9 cellular contexts compared by ENCODE assay signal in genomic region chrX:49884290-49884862, GRCh38. TPM values are rescaled to one million over a fixed set of nuclear protein-coding genes. Genes with fewer than 3 reads are reported as not detected.
A peak's percentile ranks its signal among the peaks of the same experiment; 100 is the strongest.
DNase-seq lines count a peak whose midpoint lies in the region; ATAC-seq and TF ChIP-seq lines count a peak whose summit lies in the region.
"Had no signal": no experiment of that assay in that cellular context is flagged by ENCODE, and none has a peak within 500 bp of the region (broad histone marks: within the 10 kb centered on the region; RNA-seq: fewer than 3 reads in every experiment).

No MANE protein-coding gene starts in this region.

- no peaks in the 10 kb centered on the region for H3K36me3 Mint-ChIP-seq in activated T-cell treated with anti-CD3 and anti-CD28 coated beads, Interleukin-2, amount 50 U/mL, for 24 hours (ENCODE audit: low read depth)

- H3K4me1 ChIP-seq in OCI-LY7 (ENCODE audit: insufficient read depth, low read length, poor library complexity, severe bottlenecking), result peaks cover 3% of the 10 kb centered on the region
- H3K4me1 ChIP-seq in ovary (ENCODE audit: insufficient read depth), result peaks cover 2% of the 10 kb centered on the region
- peaks cover 0 to 2% of the 10 kb centered on the region in 2 donors for H3K4me1 ChIP-seq in aorta (ENCODE audit: control insufficient read depth in 1 of 2, insufficient read depth in 2 of 2, low read length in 2 of 2)

- no peak overlapping the region for H3K27ac ChIP-seq in OCI-LY7 (ENCODE audit: low read depth, low read length, poor library complexity, severe bottlenecking)
- no peak overlapping the region for H3K27ac ChIP-seq in ovary
- H3K27ac ChIP-seq in aorta (ENCODE audit: low read depth in 1 of 2, low read length in 2 of 2), result no peak overlapping the region
- H3K27ac ChIP-seq: skin epidermis had no signal

- no peaks in the 10 kb centered on the region for H3K79me2 ChIP-seq in OCI-LY7 (ENCODE audit: insufficient read depth, low read depth, low read length)

- intact Hi-C loops in OCI-LY7 (cut with micrococcal nuclease; ENCODE audit: unreplicated experiment), result loop anchor here (5.0 kb wide), 1 partner anchor 33 kb away; no protein-coding TSS in a partner anchor
- intact Hi-C loops in ovary (cut with DNase I), result no loop called here
- intact Hi-C loops in aorta (cut with DNase I), result no loop called here

- H3K4me3 ChIP-seq in OCI-LY7 (ENCODE audit: low read depth, low read length, poor library complexity, severe bottlenecking), result no peak overlapping the region
- no peak overlapping the region for H3K4me3 ChIP-seq in fibroblast of pulmonary artery (replicated peaks; ENCODE audit: low read depth, low read length)
- H3K4me3 ChIP-seq in ovary, result no peak overlapping the region
- no peak overlapping the region for H3K4me3 ChIP-seq in aorta (ENCODE audit: low read length in 2 of 2)
- H3K4me3 ChIP-seq: skin epidermis had no signal

- no peak overlapping the region for H3K27ac Mint-ChIP-seq in activated T-cell treated with anti-CD3 and anti-CD28 coated beads, Interleukin-2, amount 50 U/mL, for 24 hours

- H3K9me2 ChIP-seq in OCI-LY7 (ENCODE audit: insufficient read depth, low read length), result no peaks in the 10 kb centered on the region

- H3K9me3 ChIP-seq in OCI-LY7 (ENCODE audit: low read length) (no peaks in the 10 kb centered on the region), ovary (no peaks in the 10 kb centered on the region), aorta (ENCODE audit: control insufficient read depth, low read length) (no peaks in the 10 kb centered on the region)

- no peak overlapping the region for H3K4me2 ChIP-seq in OCI-LY7 (ENCODE audit: low read length)

- peak; percentile 70 for DNase-seq in AG08395 (ENCODE audit: low spot score)
- peak in 61 of 76 experiments; percentile 0 to 61 (median 25) for DNase-seq in HUDEP-2 (lab: John Stamatoyannopoulos, UW; ENCODE audit: unreplicated experiment in 76 of 76)
- DNase-seq in OCI-LY7 (ENCODE audit: low spot score), result peak; percentile 53
- DNase-seq in activated T-cell treated with anti-CD3 and anti-CD28 coated beads, Interleukin-2, amount 50 U/mL, for 24 hours, result peak; percentile 73
- peak; percentile 68 for DNase-seq in fibroblast of pulmonary artery (ENCODE audit: low read depth)
- peak; percentile 13 to 64 (median 41) for DNase-seq in ovary
- peak; percentile 74 to 84 for DNase-seq in aorta

- POLR2A ChIA-PET in OCI-LY7 (lab: Charles Lee), result no interaction called here

- no TSS peak for BruUV-seq in OCI-LY7 (replicated peaks; lab: Mats Ljungman, UMichigan)

- H3K27me3 ChIP-seq in ovary, result no peaks in the 10 kb centered on the region
- H3K27me3 ChIP-seq in aorta (ENCODE audit: control insufficient read depth in 1 of 2, insufficient read depth in 2 of 2, low read length in 1 of 2), result no peaks in the 10 kb centered on the region

- H4K20me1 ChIP-seq in OCI-LY7 (ENCODE audit: insufficient read depth, low read length), result no peaks in the 10 kb centered on the region

- 28 to 40% (median 37%) methylated on average over 7 of the region's 7 CpGs for WGBS in ovary, 3 donors
- WGBS in aorta, 2 donors, result 41 to 43% methylated on average over 7 of the region's 7 CpGs

- peak; percentile 79 for ATAC-seq in GM18517 (IDR thresholded peaks at IDR 0.05; ENCODE audit: unreplicated experiment)
- peak; percentile 39 for ATAC-seq in aorta (ENCODE audit: low FRiP score)

- TF ChIP-seq CTCF in OCI-LY7 (conservative IDR thresholded peaks at IDR 0.05; ENCODE audit: low read length), result peak; percentile 80
- peak; percentile 80 for TF ChIP-seq CTCF in fibroblast of pulmonary artery (IDR thresholded peaks at IDR 0.05; ENCODE audit: low read length, missing control alignments)
- TF ChIP-seq CTCF in ovary (IDR thresholded peaks at IDR 0.05), result peak in 2 of 3 donors; percentile 16 to 29

- no peak for TF ChIP-seq EP300 in ovary (IDR thresholded peaks at IDR 0.05)

- H3K4me3 Mint-ChIP-seq in activated T-cell treated with anti-CD3 and anti-CD28 coated beads, Interleukin-2, amount 50 U/mL, for 24 hours, result no peak overlapping the region

- H3K36me3 ChIP-seq in OCI-LY7 (ENCODE audit: insufficient read depth, low read length) (no peaks in the 10 kb centered on the region), ovary (no peaks in the 10 kb centered on the region), aorta (ENCODE audit: control insufficient read depth in 1 of 2, insufficient read depth in 2 of 2, low read length in 1 of 2) (peaks cover 0 to 2% of the 10 kb centered on the region in 2 donors)

- no peak overlapping the region for H2AFZ ChIP-seq in OCI-LY7 (ENCODE audit: low read length)

- CTCF ChIA-PET in OCI-LY7 (lab: Charles Lee; ENCODE audit: unreplicated experiment), result interaction anchor here (0.7 to 1.3 kb wide), 2 partner anchors 35 to 38 kb away, joined by 3 read pairs; partner anchors contain the start of gene CLCN5

- no peak for TF ChIP-seq POLR2A in ovary (IDR thresholded peaks at IDR 0.05)

- peaks cover 24% of the 10 kb centered on the region for H3K4me1 Mint-ChIP-seq in activated T-cell treated with anti-CD3 and anti-CD28 coated beads, Interleukin-2, amount 50 U/mL, for 24 hours (ENCODE audit: low read depth)

- peaks cover 39% of the 10 kb centered on the region for H3K27me3 Mint-ChIP-seq in activated T-cell treated with anti-CD3 and anti-CD28 coated beads, Interleukin-2, amount 50 U/mL, for 24 hours

- no peaks in the 10 kb centered on the region for H3K9me3 Mint-ChIP-seq in activated T-cell treated with anti-CD3 and anti-CD28 coated beads, Interleukin-2, amount 50 U/mL, for 24 hours

RNA-seq across cellular contexts. Expression of gene USP27X, which starts 5.1 kb away (rescaled TPM):
- total RNA-seq in OCI-LY7 (2014; rRNA removed; shearing (Covaris generic)), result 1.2 and 1.3 TPM in 2 replicates
- total RNA-seq in OCI-LY7 (2022) (1.8 and 2.0 TPM in 2 replicates), ovary (1 to 10 TPM; 2.4 to 8.4 (median 6.4) TPM), aorta (1 to 10 TPM; 3.9 TPM)
- polyA plus RNA-seq in ovary (10 to 100 TPM in 1 of 2 donors, 1 to 10 TPM in 1; 6.7 to 15.1 TPM), aorta (1 to 10 TPM; 2.1 to 4.1 TPM)

RNA-seq across cellular contexts. Expression of gene CLCN5, which starts 38.0 kb away (rescaled TPM):
- total RNA-seq in OCI-LY7 (2014; rRNA removed; shearing (Covaris generic)), result 5.2 and 5.3 TPM in 2 replicates
- total RNA-seq in OCI-LY7 (2022), result 4.1 and 4.2 TPM in 2 replicates
- total RNA-seq in ovary, result 10 to 100 TPM in 6 of 7 donors, 1 to 10 TPM in 1; 6.0 to 26.5 (median 18.4) TPM
- 1 to 10 TPM; 1.4 to 7.3 TPM for polyA plus RNA-seq in ovary
- 1 to 10 TPM; 4.8 to 9.4 TPM for total RNA-seq in aorta
- 1 to 10 TPM in 1 of 2 donors, under 1 TPM in 1; 0.88 to 1.0 TPM for polyA plus RNA-seq in aorta

RNA-seq across cellular contexts. Expression of gene PAGE4, which starts 55.3 kb away (rescaled TPM):
- total RNA-seq in OCI-LY7 (2014; rRNA removed; shearing (Covaris generic)), result not detected in 2 replicates
- total RNA-seq in OCI-LY7 (2022) (not detected in 2 replicates), ovary (1 to 10 TPM in 2 of 7 donors, under 1 TPM in 1, not detected in 4; 0.71 to 9.2 (median 8.7) TPM), aorta (not detected)
- polyA plus RNA-seq in ovary (1 to 10 TPM; 3.0 to 8.0 TPM), aorta (not detected)

Comparison
In these comparisons a context has a peak if more than half of its experiments do, and no peak if none do; other contexts are left out.
1. DNase-seq: peak in every context shown above with its lines; median percentile 79 in aorta; 73 in activated T-cell treated with anti-CD3 and anti-CD28 coated beads, Interleukin-2, amount 50 U/mL, for 24 hours; 70 in AG08395; 68 in fibroblast of pulmonary artery; 53 in OCI-LY7; 41 in ovary; 25 in HUDEP-2.
2. CTCF ChIP-seq: peak in every context shown above with its lines; median percentile 80 in OCI-LY7; 80 in fibroblast of pulmonary artery; 22 in ovary.